In genomic region chr1:9326596-9326995, GRCh38 we compare ENCODE assay signal across 12 cellular contexts. TPM values are rescaled to one million over a fixed set of nuclear protein-coding genes. Genes with fewer than 3 reads are reported as not detected.
DNase-seq lines count a peak whose midpoint lies in the region; FAIRE-seq and TF ChIP-seq lines count a peak whose summit lies in the region.
"Had no signal": no experiment of that assay in that cellular context is flagged by ENCODE, and none has a peak within 500 bp of the region (broad histone marks: within the 10 kb centered on the region; RNA-seq: fewer than 3 reads in every experiment).

No MANE protein-coding gene starts in this region.

- H3K27ac ChIP-seq in colonic mucosa: peak overlapping the region; percentile 57
- H3K27ac ChIP-seq in suprapubic skin: peak overlapping the region; percentile 77
- H3K27ac ChIP-seq: HL-60 had no signal

- H3K4me3 ChIP-seq in colonic mucosa: no peak overlapping the region
- no peak overlapping the region for H3K4me3 ChIP-seq in suprapubic skin
- no peak overlapping the region for H3K4me3 ChIP-seq in lower leg skin (ENCODE audit: low read depth, poor library complexity, severe bottlenecking)

- no peak for TF ChIP-seq EP300 in suprapubic skin (IDR thresholded peaks at IDR 0.05)

- CTCF ChIA-PET in HEK293T (lab: Yijun Ruan, JAX): interaction anchor here (0.6 to 1.4 kb wide), 2 partner anchors 26 to 58 kb away, joined by 3 read pairs; no protein-coding TSS in a partner anchor

- DNase-seq in HFFc6 (peak; percentile 32), colonic mucosa (peak; percentile 34), mesothelial cell of epicardium (ENCODE audit: low spot score in 2 of 2, unreplicated experiment in 2 of 2) (no peak), suprapubic skin (ENCODE audit: low spot score in 2 of 2) (no peak), HEK293T (ENCODE audit: extremely low spot score) (no peak), ecto neural progenitor cell (ENCODE audit: low spot score) (no peak), lower leg skin (ENCODE audit: low spot score in 2 of 2) (no peak), H54 (ENCODE audit: insufficient read length, low spot score) (no peak)
- DNase-seq: activated CD4-positive, alpha-beta memory T cell treated with anti-CD3 and anti-CD28 coated beads for 36 hours; activated naive CD4-positive, alpha-beta T cell treated with Interleukin-2 at 50 U/mL for 16 hours; SW 1271 had no signal

- H3K36me3 ChIP-seq in colonic mucosa (no peaks in the 10 kb centered on the region), suprapubic skin (no peaks in the 10 kb centered on the region)

- TF ChIP-seq POLR2A in suprapubic skin (IDR thresholded peaks at IDR 0.05) (no peak), lower leg skin (IDR thresholded peaks at IDR 0.05) (no peak), H54 (IDR thresholded peaks at IDR 0.05; ENCODE audit: low read depth, low read length) (no peak)

- H3K36me3 Mint-ChIP-seq in HFFc6 (ENCODE audit: low read depth) (peaks cover 6% of the 10 kb centered on the region), mesothelial cell of epicardium (peaks cover 1% of the 10 kb centered on the region)
- H3K36me3 Mint-ChIP-seq: activated CD4-positive, alpha-beta memory T cell treated with anti-CD3 and anti-CD28 coated beads for 36 hours had no signal

- no peak overlapping the region for H3K4me3 Mint-ChIP-seq in HFFc6
- no peak overlapping the region for H3K4me3 Mint-ChIP-seq in mesothelial cell of epicardium
- H3K4me3 Mint-ChIP-seq: activated CD4-positive, alpha-beta memory T cell treated with anti-CD3 and anti-CD28 coated beads for 36 hours had no signal

- H3K4me1 Mint-ChIP-seq in HFFc6 (ENCODE audit: low read depth) (peaks cover 30% of the 10 kb centered on the region), mesothelial cell of epicardium (peaks cover 25% of the 10 kb centered on the region)

- H3K27me3 Mint-ChIP-seq in HFFc6 (ENCODE audit: insufficient read depth) (0 out of 2 replicates have a peak, but pooled peaks cover 1% of the 10 kb centered on the region), mesothelial cell of epicardium (ENCODE audit: low read depth) (no peaks in the 10 kb centered on the region)
- H3K27me3 Mint-ChIP-seq: activated CD4-positive, alpha-beta memory T cell treated with anti-CD3 and anti-CD28 coated beads for 36 hours had no signal

- H3K9ac ChIP-seq in colonic mucosa (ENCODE audit: low read depth in 2 of 2, low read length in 2 of 2): peak overlapping the region; percentile 28 to 33

- POLR2A ChIA-PET in HEK293T (lab: Yijun Ruan, JAX): no interaction called here

- H3K4me1 ChIP-seq in colonic mucosa: peaks cover 5% of the 10 kb centered on the region
- H3K4me1 ChIP-seq in suprapubic skin: peaks cover 63% of the 10 kb centered on the region

- no peak for FAIRE-seq in H54 (lab: Jason Lieb, UNC)

- WGBS in suprapubic skin: 29% methylated on average over 6 of the region's 9 CpGs
- WGBS in lower leg skin, 2 donors: 56 to 57% methylated on average over 9 of the region's 9 CpGs

- intact Hi-C loops in colonic mucosa (cut with DNase I) (no loop called here), lower leg skin (cut with DNase I; ENCODE audit: low total_unique reads) (no loop called here)

- H3K27me3 ChIP-seq in colonic mucosa: no peaks in the 10 kb centered on the region
- no peaks in the 10 kb centered on the region for H3K27me3 ChIP-seq in suprapubic skin

- no peak for TF ChIP-seq CTCF in HFFc6 (IDR thresholded peaks at IDR 0.05)
- no peak for TF ChIP-seq CTCF in colonic mucosa (IDR thresholded peaks at IDR 0.05)
- no peak for TF ChIP-seq CTCF in mesothelial cell of epicardium (IDR thresholded peaks at IDR 0.05; ENCODE audit: unreplicated experiment)
- TF ChIP-seq CTCF in suprapubic skin (IDR thresholded peaks at IDR 0.05): no peak
- no peak for TF ChIP-seq CTCF in lower leg skin (IDR thresholded peaks at IDR 0.05)

- H3K9me3 ChIP-seq in colonic mucosa: no peaks in the 10 kb centered on the region
- no peaks in the 10 kb centered on the region for H3K9me3 ChIP-seq in suprapubic skin

- no peaks in the 10 kb centered on the region for H3K9me3 Mint-ChIP-seq in HFFc6
- H3K9me3 Mint-ChIP-seq in mesothelial cell of epicardium: no peaks in the 10 kb centered on the region
- H3K9me3 Mint-ChIP-seq: activated CD4-positive, alpha-beta memory T cell treated with anti-CD3 and anti-CD28 coated beads for 36 hours had no signal

- peak overlapping the region; percentile 55 for H3K27ac Mint-ChIP-seq in HFFc6
- peak overlapping the region; percentile 50 for H3K27ac Mint-ChIP-seq in mesothelial cell of epicardium
- H3K27ac Mint-ChIP-seq: activated CD4-positive, alpha-beta memory T cell treated with anti-CD3 and anti-CD28 coated beads for 36 hours had no signal

TF ChIP-seq in HEK293T, 16 proteins besides CTCF, POLR2A, EP300 and RAD21:
- no peak for TF ChIP-seq NFRKB (IDR thresholded peaks at IDR 0.05)
- TF ChIP-seq CTBP1 (IDR thresholded peaks at IDR 0.05; ENCODE audit: borderline replicate concordance): no peak
- no peak for TF ChIP-seq SUZ12 (IDR thresholded peaks at IDR 0.05)
- no peak for TF ChIP-seq FOXK2 (IDR thresholded peaks at IDR 0.05)
- TF ChIP-seq BHLHE40 (IDR thresholded peaks at IDR 0.05; ENCODE audit: borderline replicate concordance): no peak
TF ChIP-seq in HEK293T: peak in this region for 0.

RNA-seq across cellular contexts. Expression of gene SPSB1, which starts 33.9 kb away (rescaled TPM):
- total RNA-seq in HFFc6 (2021; fragmentation: NEBNext Ultra II Directional; extraction: Animal tissue kit (Norgen Biotek cat#: 25700)): 10 to 100 TPM in 1 of 6 experiments, 1 to 10 TPM in 5; 5.9 to 10.4 (median 8.6) TPM
- total RNA-seq in colonic mucosa (10 to 100 TPM; 14.9 to 28.7 TPM), mesothelial cell of epicardium (22.0 to 24.8 TPM (median 23.9 TPM) in 3 replicates), suprapubic skin (10 to 100 TPM; 28.3 to 49.2 (median 42.1) TPM), lower leg skin (10 to 100 TPM; 25.3 to 75.5 (median 45.3) TPM)

Comparison
In these comparisons a context has a peak if more than half of its experiments do, and no peak if none do; other contexts are left out.
1. DNase-seq: peak in HFFc6 (single experiment) and colonic mucosa (single experiment); none in mesothelial cell of epicardium (0 of 2), suprapubic skin (0 of 2), HEK293T (single experiment), ecto neural progenitor cell (single experiment), lower leg skin (0 of 2) and H54 (single experiment).